8 cellular contexts compared by ENCODE assay signal in genomic region chr19:8001995-8002849, GRCh38. TPM values are rescaled to one million over a fixed set of nuclear protein-coding genes. Genes with fewer than 3 reads are reported as not detected.
DNase-seq lines count a peak whose midpoint lies in the region; ATAC-seq, FAIRE-seq and TF ChIP-seq lines count a peak whose summit lies in the region.

No MANE protein-coding gene starts in this region.

- ATAC-seq in HG02588 (IDR thresholded peaks at IDR 0.05; ENCODE audit: unreplicated experiment) (peak; percentile 40), HepG2 (peak; percentile 79), GM18870 (IDR thresholded peaks at IDR 0.05; ENCODE audit: unreplicated experiment) (no peak)

- no peaks in the 10 kb centered on the region for H3K9me3 ChIP-seq in HepG2 (ENCODE audit: low read length)

- H2AFZ ChIP-seq in HepG2 (ENCODE audit: low read length), result no peak overlapping the region

- peaks cover 62% of the 10 kb centered on the region for H4K20me1 ChIP-seq in HepG2 (ENCODE audit: insufficient read depth, low read length)

- H3K27me3 ChIP-seq in HepG2 (ENCODE audit: control insufficient read depth in 1 of 2, insufficient read depth in 2 of 2, low read length in 2 of 2), result no peaks in the 10 kb centered on the region

- TF ChIP-seq POLR2A in HepG2 (IDR thresholded peaks at IDR 0.05; ENCODE audit: insufficient read depth in 1 of 2, low read depth in 2 of 2, low read length in 2 of 2), result no peak

- no TSS peak for BruUV-seq in HepG2 (replicated peaks; lab: Mats Ljungman, UMichigan)

- CTCF ChIA-PET in HepG2 (lab: Yijun Ruan, JAX; ENCODE audit: low intra/inter-chr PET ratio, low total read pairs), result interaction anchor here (1.4 to 1.8 kb wide), 2 partner anchors 31 to 58 kb away, joined by 7 to 8 read pairs; partner anchors contain the start of gene TIMM44

- peak overlapping the region; percentile 49 for H3K27ac ChIP-seq in HepG2 (ENCODE audit: extremely low read length, insufficient read depth, low read length)

- TF ChIP-seq EP300 in HepG2 (IDR thresholded peaks at IDR 0.05; ENCODE audit: low read depth in 2 of 2, low read length in 2 of 2) (no peak), HepG2 (CRISPR knock-in tag; IDR thresholded peaks at IDR 0.05; ENCODE audit: borderline replicate concordance) (no peak)

- H3K36me3 ChIP-seq in HepG2 (replicated peaks in 1 of 2; ENCODE audit: control insufficient read depth in 1 of 2, insufficient read depth in 2 of 2, low read length in 2 of 2), result peaks cover 6 to 14% of the 10 kb centered on the region in 2 experiments; a peak in 4 of 5 replicates

- peak; percentile 39; the same call in 1 of the 2 replicates for TF ChIP-seq RAD21 in HepG2 (CRISPR knock-in tag; IDR thresholded peaks at IDR 0.05)

- H3K4me2 ChIP-seq in HepG2 (ENCODE audit: low read depth, low read length), result peak overlapping the region; percentile 89

- peak; percentile 57 for DNase-seq in COR-L47 (lab: John Stamatoyannopoulos, UW)
- peak; percentile 15 for DNase-seq in NCI-H446 treated with DMSO at 0.1 percent for 48 hours (lab: John Stamatoyannopoulos, UW)
- peak; percentile 65 for DNase-seq in activated CD4-positive, alpha-beta T cell treated with anti-CD3 and anti-CD28 coated beads, Interleukin-2, amount 50 U/mL, for 1 hour
- DNase-seq in dermis microvascular lymphatic vessel endothelial cell (ENCODE audit: low read depth in 2 of 2), result peak; percentile 54 to 77
- peak; percentile 75 for DNase-seq in HepG2 (ENCODE audit: low spot score)
- peak; percentile 44 for DNase-seq in stimulated activated CD4-positive, alpha-beta T cell treated with anti-CD3 and anti-CD28 coated beads, Interleukin-2, amount 100 ng/mL, for 4 hours (ENCODE audit: low read depth)

- POLR2A ChIA-PET in HepG2 (lab: Yijun Ruan, JAX), result interaction anchor here (0.7 to 2.4 kb wide), 5 partner anchors 27 to 177 kb away, joined by 3 to 19 read pairs (median 4); partner anchors contain the start of genes SNAPC2 and TIMM44

- intact Hi-C loops in HepG2 (cut with micrococcal nuclease; ENCODE audit: unreplicated experiment), result loop anchor here (2.0 kb wide), 1 partner anchor 57 kb away; no protein-coding TSS in a partner anchor

- peaks cover 51% of the 10 kb centered on the region for H3K4me1 ChIP-seq in HepG2 (ENCODE audit: insufficient read depth, low read length)

- 11% methylated on average over 24 of the region's 27 CpGs for WGBS in HepG2 (ENCODE audit: low lambda C conversion rate)

- peak; percentile 51 for FAIRE-seq in HepG2 (lab: Jason Lieb, UNC)

- in situ Hi-C loops in HepG2 (cut with HindIII; ENCODE audit: extremely low pct_ligation_motif_present, low pct_unique_long_range_greater_than_20kb), result loop anchor here (25.0 kb wide), 1 partner anchor 260 kb away; no protein-coding TSS in a partner anchor

- peak overlapping the region; percentile 26 to 66 (median 49); a peak in 5 of 6 replicates for H3K4me3 ChIP-seq in HepG2 (replicated peaks in 1 of 3; ENCODE audit: insufficient read depth in 1 of 3, low read depth in 2 of 3, low read length in 3 of 3)

- peaks cover 78% of the 10 kb centered on the region for H3K79me2 ChIP-seq in HepG2 (ENCODE audit: insufficient read depth, low read length)

- peak; percentile 97 for TF ChIP-seq CTCF in HepG2 (CRISPR knock-in tag; IDR thresholded peaks at IDR 0.05)

- H3K9ac ChIP-seq in HepG2 (ENCODE audit: insufficient read depth, low read depth, low read length), result peak overlapping the region; percentile 57

TF ChIP-seq in HepG2, 621 proteins besides CTCF, POLR2A, EP300 and RAD21 (continues in another document):
- TF ChIP-seq ZMYM4 (CRISPR knock-in tag; IDR thresholded peaks at IDR 0.05) (peak; percentile 40; the same call in 1 of the 2 replicates), SALL2 (CRISPR knock-in tag; IDR thresholded peaks at IDR 0.05) (peak; percentile 25; the same call in 1 of the 2 replicates), HOXA9 (CRISPR knock-in tag; IDR thresholded peaks at IDR 0.05; ENCODE audit: borderline replicate concordance) (no peak), NR2F2 (IDR thresholded peaks at IDR 0.05; ENCODE audit: borderline replicate concordance, low read depth) (no peak), ZBTB7A (CRISPR knock-in tag; IDR thresholded peaks at IDR 0.05) (no peak), SMAD3 (CRISPR knock-in tag; IDR thresholded peaks at IDR 0.05) (no peak)

RNA-seq across cellular contexts. Expression of gene ELAVL1, which starts 3.2 kb away (rescaled TPM):
- total RNA-seq in dermis microvascular lymphatic vessel endothelial cell (19.0 and 40.5 TPM in 2 replicates), HepG2 (2016; rRNA removed; fragmentation: Illumina TruSeq; extraction: Trizol) (38.4 and 58.2 TPM in 2 replicates)
- 8.6 and 10.0 TPM in 2 replicates for total RNA-seq in HepG2 (2016; cell fraction: cytosol; rRNA removed; fragmentation: Illumina TruSeq; extraction: Trizol; ENCODE audit: low read depth)
- total RNA-seq in HepG2 (2016; cell fraction: insoluble cytoplasmic fraction; rRNA removed; fragmentation: Illumina TruSeq; extraction: Trizol), result 41.2 and 51.9 TPM in 2 replicates
- total RNA-seq in HepG2 (2016; cell fraction: membrane; rRNA removed; fragmentation: Illumina TruSeq; extraction: Trizol), result 24.1 and 24.3 TPM in 2 replicates
- 22.6 and 27.5 TPM in 2 replicates for total RNA-seq in HepG2 (2016; cell fraction: nucleus; rRNA removed; fragmentation: Illumina TruSeq; extraction: Trizol)
- 25.6 and 27.9 TPM in 2 replicates for polyA plus RNA-seq in HepG2 (2011; rRNA removed)
- 35.9 and 37.1 TPM in 2 replicates for polyA plus RNA-seq in HepG2 (2011; cell fraction: cytosol; rRNA removed)
- 16.7 and 17.2 TPM in 2 replicates for polyA plus RNA-seq in HepG2 (2011; cell fraction: nucleus; rRNA removed)
- 37.6 and 45.7 TPM in 2 replicates for polyA plus RNA-seq in HepG2 (2012)
- polyA plus RNA-seq in HepG2 (2016; cell fraction: cytosol; fragmentation: Illumina TruSeq; extraction: Trizol; ENCODE audit: low read depth), result 16.8 and 20.9 TPM in 2 replicates
- polyA plus RNA-seq in HepG2 (2016; cell fraction: insoluble cytoplasmic fraction; fragmentation: Illumina TruSeq; extraction: Trizol; ENCODE audit: low read depth), result 86.4 and 99.7 TPM in 2 replicates
- polyA plus RNA-seq in HepG2 (2016; cell fraction: membrane; fragmentation: Illumina TruSeq; extraction: Trizol; ENCODE audit: low read depth), result 22.9 and 27.5 TPM in 2 replicates
- polyA plus RNA-seq in HepG2 (2016; cell fraction: nucleus; fragmentation: Illumina TruSeq; extraction: Trizol; ENCODE audit: insufficient read depth, low read depth), result 51.0 and 52.2 TPM in 2 replicates
- 35.9 and 54.6 TPM in 2 replicates for polyA minus RNA-seq in HepG2 (2011; rRNA and poly(A)+ RNA removed; ENCODE audit: low replicate concordance)
- polyA minus RNA-seq in HepG2 (2011; cell fraction: cytosol; rRNA and poly(A)+ RNA removed), result 26.8 and 28.9 TPM in 2 replicates
- polyA minus RNA-seq in HepG2 (2011; cell fraction: nucleus; rRNA and poly(A)+ RNA removed), result 7.3 and 10.2 TPM in 2 replicates

RNA-seq across cellular contexts. Expression of gene CCL25, which starts 50.3 kb away (rescaled TPM):
- not detected in 2 replicates for total RNA-seq in dermis microvascular lymphatic vessel endothelial cell
- not detected in 2 replicates for total RNA-seq in HepG2 (2016; rRNA removed; fragmentation: Illumina TruSeq; extraction: Trizol)
- not detected in 2 replicates for total RNA-seq in HepG2 (2016; cell fraction: cytosol; rRNA removed; fragmentation: Illumina TruSeq; extraction: Trizol; ENCODE audit: low read depth)
- not detected in 2 replicates for total RNA-seq in HepG2 (2016; cell fraction: insoluble cytoplasmic fraction; rRNA removed; fragmentation: Illumina TruSeq; extraction: Trizol)
- not detected in 2 replicates for total RNA-seq in HepG2 (2016; cell fraction: membrane; rRNA removed; fragmentation: Illumina TruSeq; extraction: Trizol)
- total RNA-seq in HepG2 (2016; cell fraction: nucleus; rRNA removed; fragmentation: Illumina TruSeq; extraction: Trizol), result not detected in 2 replicates
- polyA plus RNA-seq in HepG2 (2011; rRNA removed), result not detected in 2 replicates
- polyA plus RNA-seq in HepG2 (2011; cell fraction: cytosol; rRNA removed), result not detected in 2 replicates
- polyA plus RNA-seq in HepG2 (2011; cell fraction: nucleus; rRNA removed), result not detected in 2 replicates
- not detected in 2 replicates for polyA plus RNA-seq in HepG2 (2012)
- not detected in 2 replicates for polyA plus RNA-seq in HepG2 (2016; cell fraction: cytosol; fragmentation: Illumina TruSeq; extraction: Trizol; ENCODE audit: low read depth)
- polyA plus RNA-seq in HepG2 (2016; cell fraction: insoluble cytoplasmic fraction; fragmentation: Illumina TruSeq; extraction: Trizol; ENCODE audit: low read depth), result not detected in 2 replicates
- polyA plus RNA-seq in HepG2 (2016; cell fraction: membrane; fragmentation: Illumina TruSeq; extraction: Trizol; ENCODE audit: low read depth), result not detected in 2 replicates
- polyA plus RNA-seq in HepG2 (2016; cell fraction: nucleus; fragmentation: Illumina TruSeq; extraction: Trizol; ENCODE audit: insufficient read depth, low read depth), result not detected in 2 replicates
- polyA minus RNA-seq in HepG2 (2011; rRNA and poly(A)+ RNA removed; ENCODE audit: low replicate concordance), result not detected in 2 replicates
- polyA minus RNA-seq in HepG2 (2011; cell fraction: cytosol; rRNA and poly(A)+ RNA removed), result not detected in 2 replicates
- not detected in 2 replicates for polyA minus RNA-seq in HepG2 (2011; cell fraction: nucleus; rRNA and poly(A)+ RNA removed)

RNA-seq across cellular contexts. Expression of gene TIMM44, which starts 58.8 kb away (rescaled TPM):
- total RNA-seq in dermis microvascular lymphatic vessel endothelial cell (26.2 and 30.2 TPM in 2 replicates), HepG2 (2016; rRNA removed; fragmentation: Illumina TruSeq; extraction: Trizol) (71.5 and 72.6 TPM in 2 replicates)
- total RNA-seq in HepG2 (2016; cell fraction: cytosol; rRNA removed; fragmentation: Illumina TruSeq; extraction: Trizol; ENCODE audit: low read depth), result 23.8 and 25.0 TPM in 2 replicates
- 59.2 and 70.8 TPM in 2 replicates for total RNA-seq in HepG2 (2016; cell fraction: insoluble cytoplasmic fraction; rRNA removed; fragmentation: Illumina TruSeq; extraction: Trizol)
- total RNA-seq in HepG2 (2016; cell fraction: membrane; rRNA removed; fragmentation: Illumina TruSeq; extraction: Trizol), result 31.0 and 35.7 TPM in 2 replicates
- 41.7 and 54.7 TPM in 2 replicates for total RNA-seq in HepG2 (2016; cell fraction: nucleus; rRNA removed; fragmentation: Illumina TruSeq; extraction: Trizol)
- polyA plus RNA-seq in HepG2 (2011; rRNA removed), result 42.9 and 49.4 TPM in 2 replicates
- 40.3 and 70.3 TPM in 2 replicates for polyA plus RNA-seq in HepG2 (2011; cell fraction: cytosol; rRNA removed)
- 178 and 215 TPM in 2 replicates for polyA plus RNA-seq in HepG2 (2011; cell fraction: nucleus; rRNA removed)
- 41.7 and 52.2 TPM in 2 replicates for polyA plus RNA-seq in HepG2 (2012)
- 15.4 and 19.2 TPM in 2 replicates for polyA plus RNA-seq in HepG2 (2016; cell fraction: cytosol; fragmentation: Illumina TruSeq; extraction: Trizol; ENCODE audit: low read depth)
- polyA plus RNA-seq in HepG2 (2016; cell fraction: insoluble cytoplasmic fraction; fragmentation: Illumina TruSeq; extraction: Trizol; ENCODE audit: low read depth), result 61.4 and 63.3 TPM in 2 replicates
- polyA plus RNA-seq in HepG2 (2016; cell fraction: membrane; fragmentation: Illumina TruSeq; extraction: Trizol; ENCODE audit: low read depth), result 24.0 and 26.3 TPM in 2 replicates
- 95.7 and 103 TPM in 2 replicates for polyA plus RNA-seq in HepG2 (2016; cell fraction: nucleus; fragmentation: Illumina TruSeq; extraction: Trizol; ENCODE audit: insufficient read depth, low read depth)
- polyA minus RNA-seq in HepG2 (2011; rRNA and poly(A)+ RNA removed; ENCODE audit: low replicate concordance), result 45.9 and 52.0 TPM in 2 replicates
- polyA minus RNA-seq in HepG2 (2011; cell fraction: cytosol; rRNA and poly(A)+ RNA removed), result 25.5 and 34.2 TPM in 2 replicates
- polyA minus RNA-seq in HepG2 (2011; cell fraction: nucleus; rRNA and poly(A)+ RNA removed), result 41.6 and 45.6 TPM in 2 replicates

Comparison
In these comparisons a context has a peak if more than half of its experiments do, and no peak if none do; other contexts are left out.
1. DNase-seq: peak in every context shown above with its lines; median percentile 75 in HepG2; 66 in dermis microvascular lymphatic vessel endothelial cell; 65 in activated CD4-positive, alpha-beta T cell treated with anti-CD3 and anti-CD28 coated beads, Interleukin-2, amount 50 U/mL, for 1 hour; 57 in COR-L47; 44 in stimulated activated CD4-positive, alpha-beta T cell treated with anti-CD3 and anti-CD28 coated beads, Interleukin-2, amount 100 ng/mL, for 4 hours; 15 in NCI-H446 treated with DMSO at 0.1 percent for 48 hours.